8 cellular contexts compared by ENCODE assay signal in genomic region chr2:230712443-230713330, GRCh38. TPM values are rescaled to one million over a fixed set of nuclear protein-coding genes. Genes with fewer than 3 reads are reported as not detected.
DNase-seq lines count a peak whose midpoint lies in the region; ATAC-seq and TF ChIP-seq lines count a peak whose summit lies in the region.

Gene CAB39 (plus strand): TSS chr2:230712842. CDS start chr2:230760002, 47,160 bp downstream.

- H3K4me3 Mint-ChIP-seq in activated B cell treated with CpG ODN at 0.5 μM for 24 hours = peak within 1 kb of the TSS; percentile 94

- no peaks in the 10 kb centered on the region for H3K9me3 Mint-ChIP-seq in activated B cell treated with CpG ODN at 0.5 μM for 24 hours

- peaks cover 48% of the 10 kb centered on the region for H3K4me1 Mint-ChIP-seq in activated B cell treated with CpG ODN at 0.5 μM for 24 hours

- CTCF ChIA-PET in activated B cell treated with CpG ODN at 0.5 μM for 24 hours (lab: Charles Lee) = interaction anchor here (0.9 to 2.1 kb wide), 5 partner anchors 51 to 99 kb away, joined by 3 to 12 read pairs (median 3); no protein-coding TSS in a partner anchor

- peak; percentile 94 for DNase-seq in AG08395 (ENCODE audit: low spot score)
- DNase-seq in NCI-H226 = peak; percentile 83
- DNase-seq in activated B cell treated with CpG ODN at 0.5 μM for 24 hours = peak; percentile 95
- peak in 60 of 61 donors; percentile 6 to 93 (median 82) for DNase-seq in caudate nucleus (lab: John Stamatoyannopoulos, UW)
- DNase-seq in iris pigment epithelial cell (ENCODE audit: low read depth) = peak; percentile 88
- peak; percentile 86 for DNase-seq in stimulated activated CD4-positive, alpha-beta T cell treated with anti-CD3 and anti-CD28 coated beads, Interleukin-12 subunit alpha, Interleukin-12 subunit beta, amount 100 ng/mL, for 4 hours

- peak within 1 kb of the TSS; percentile 93 for H3K27ac Mint-ChIP-seq in activated B cell treated with CpG ODN at 0.5 μM for 24 hours

- ATAC-seq in GM18907 (IDR thresholded peaks at IDR 0.05; ENCODE audit: unreplicated experiment) = peak; percentile 88
- ATAC-seq in HG03159 (IDR thresholded peaks at IDR 0.05; ENCODE audit: unreplicated experiment) = peak; percentile 77
- peak; percentile 91 for ATAC-seq in activated B cell treated with CpG ODN at 0.5 μM for 24 hours (ENCODE audit: low read depth)

- H3K27me3 Mint-ChIP-seq in activated B cell treated with CpG ODN at 0.5 μM for 24 hours = no peaks in the 10 kb centered on the region

- H3K27ac ChIP-seq in caudate nucleus (ENCODE audit: low read depth, low read length) = peak within 1 kb of the TSS; percentile 93

- peaks cover 22% of the 10 kb centered on the region for H3K36me3 Mint-ChIP-seq in activated B cell treated with CpG ODN at 0.5 μM for 24 hours (ENCODE audit: low read depth)

- no peak for TF ChIP-seq CTCF in activated B cell treated with CpG ODN at 0.5 μM for 24 hours (IDR thresholded peaks at IDR 0.05)

- intact Hi-C loops in activated B cell treated with CpG ODN at 0.5 μM for 24 hours (cut with micrococcal nuclease) = loop anchor here (1.0 to 5.0 kb wide), 16 partner anchors 44 to 890 kb away; partner anchors contain the start of genes PSMD1 and SP140L

- POLR2A ChIA-PET in activated B cell treated with CpG ODN at 0.5 μM for 24 hours (lab: Charles Lee) = interaction anchor here (0.5 to 3.2 kb wide), 13 partner anchors 10 to 1984 kb away, joined by 3 to 27 read pairs (median 4); partner anchors contain the start of gene GIGYF2

RNA-seq across cellular contexts. Expression of gene CAB39, which starts in this region (rescaled TPM):
- total RNA-seq in activated B cell treated with CpG ODN at 0.5 μM for 24 hours = 60.1 and 68.6 TPM in 2 replicates

Comparison
In these comparisons a context has a peak if more than half of its experiments do, and no peak if none do; other contexts are left out.
1. Peak in every context shown above with its lines: DNase-seq, ATAC-seq and H3K27ac ChIP-seq.